ENCODE assay signal across 22 cellular contexts in genomic region chr18:79598885-79599175, GRCh38.
DNase-seq lines count a peak whose midpoint lies in the region; ATAC-seq, FAIRE-seq and TF ChIP-seq lines count a peak whose summit lies in the region.
"Had no signal": no experiment of that assay in that cellular context is flagged by ENCODE, and none has a peak within 500 bp of the region (broad histone marks: within the 10 kb centered on the region; RNA-seq: fewer than 3 reads in every experiment).

No MANE protein-coding gene starts in this region.

- no peaks in the 10 kb centered on the region for H4K20me1 ChIP-seq in HepG2 (ENCODE audit: insufficient read depth, low read length)

- no peak overlapping the region for H3K4me2 ChIP-seq in HepG2 (ENCODE audit: low read depth, low read length)
- no peak overlapping the region for H3K4me2 ChIP-seq in neuronal stem cell (ENCODE audit: insufficient read depth, low read length, poor library complexity, severe bottlenecking)
- H3K4me2 ChIP-seq: GM23338 had no signal

- H3K9ac ChIP-seq in HepG2 (ENCODE audit: insufficient read depth, low read depth, low read length), result no peak overlapping the region
- H3K9ac ChIP-seq in endodermal cell (ENCODE audit: extremely low read depth, low read length, poor library complexity, severe bottlenecking), result no peak overlapping the region
- no peak overlapping the region for H3K9ac ChIP-seq in neuronal stem cell (ENCODE audit: low read depth, low read length, poor library complexity)

- peak overlapping the region; percentile 60 for H2BK5ac ChIP-seq in neuronal stem cell (ENCODE audit: low read length)

- no peaks in the 10 kb centered on the region for H3K36me3 Mint-ChIP-seq in endodermal cell (ENCODE audit: low read depth)
- no peaks in the 10 kb centered on the region for H3K36me3 Mint-ChIP-seq in MCF 10A (ENCODE audit: insufficient read depth, unreplicated experiment)
- H3K36me3 Mint-ChIP-seq: CD8-positive, alpha-beta memory T cell; IgD-negative memory B cell had no signal

- no peak overlapping the region for H3K4me3 ChIP-seq in right lobe of liver
- no peak overlapping the region for H3K4me3 ChIP-seq in HepG2 (replicated peaks in 1 of 3; ENCODE audit: insufficient read depth in 1 of 3, low read depth in 2 of 3, low read length in 3 of 3)
- H3K4me3 ChIP-seq in endodermal cell (ENCODE audit: low read length), result no peak overlapping the region
- H3K4me3 ChIP-seq in neuronal stem cell (ENCODE audit: low read length in 2 of 2), result no peak overlapping the region
- no peak overlapping the region for H3K4me3 ChIP-seq in uterus
- H3K4me3 ChIP-seq: GM23338, MG63, Peyer's patch had no signal

- peak overlapping the region; percentile 59 for H2AK5ac ChIP-seq in neuronal stem cell (ENCODE audit: low read depth, low read length)

- H4K8ac ChIP-seq in neuronal stem cell (ENCODE audit: low read depth, low read length), result no peak overlapping the region

- H3K36me3 ChIP-seq in right lobe of liver (no peaks in the 10 kb centered on the region), HepG2 (replicated peaks in 1 of 2; ENCODE audit: control insufficient read depth in 1 of 2, insufficient read depth in 2 of 2, low read length in 2 of 2) (no peaks in the 10 kb centered on the region), endodermal cell (ENCODE audit: control insufficient read depth, insufficient read depth, low read length) (no peaks in the 10 kb centered on the region), neuronal stem cell (replicated peaks in 1 of 2; ENCODE audit: control insufficient read depth in 2 of 2, insufficient read depth in 2 of 2, low read length in 2 of 2) (no peaks in the 10 kb centered on the region), uterus (no peaks in the 10 kb centered on the region)
- H3K36me3 ChIP-seq: MG63, Peyer's patch had no signal

- H3K27me3 Mint-ChIP-seq in endodermal cell (ENCODE audit: insufficient read depth) (peaks cover 1% of the 10 kb centered on the region), MCF 10A (ENCODE audit: insufficient read depth, unreplicated experiment) (no peaks in the 10 kb centered on the region)

- peak overlapping the region; percentile 84 for H3K18ac ChIP-seq in neuronal stem cell (ENCODE audit: low read length)

- H2BK120ac ChIP-seq in neuronal stem cell (ENCODE audit: low read depth, low read length), result no peak overlapping the region

- no peaks in the 10 kb centered on the region for H3K79me1 ChIP-seq in neuronal stem cell (ENCODE audit: low read depth, low read length)

- FAIRE-seq in HepG2 (lab: Jason Lieb, UNC), result no peak
- FAIRE-seq: GM12892, GM18507, HTR-8/SVneo had no signal

- no peak for TF ChIP-seq CTCF in right lobe of liver (IDR thresholded peaks at IDR 0.05)
- TF ChIP-seq CTCF in HepG2 (CRISPR knock-in tag; IDR thresholded peaks at IDR 0.05), result no peak
- TF ChIP-seq CTCF in endodermal cell (conservative IDR thresholded peaks at IDR 0.05), result no peak
- no peak for TF ChIP-seq CTCF in MCF 10A (IDR thresholded peaks at IDR 0.05; ENCODE audit: unreplicated experiment)
- TF ChIP-seq CTCF in uterus (IDR thresholded peaks at IDR 0.05), result no peak

- CTCF ChIA-PET in HepG2 (lab: Yijun Ruan, JAX; ENCODE audit: low intra/inter-chr PET ratio, low total read pairs), result no interaction called here
- CTCF ChIA-PET in MCF 10A (lab: Yijun Ruan, JAX), result no interaction called here

- no peaks in the 10 kb centered on the region for H3K79me2 ChIP-seq in HepG2 (ENCODE audit: insufficient read depth, low read length)

- peak; percentile 8 to 27 (median 9) for DNase-seq in right lobe of liver
- DNase-seq in HepG2 (ENCODE audit: low spot score), result no peak
- DNase-seq in endodermal cell, result no peak
- DNase-seq in neuronal stem cell (ENCODE audit: low spot score), result no peak
- no peak for DNase-seq in MCF 10A (ENCODE audit: unreplicated experiment)
- DNase-seq in uterus, result no peak
- no peak for DNase-seq in AG08396 (ENCODE audit: low spot score)
- DNase-seq: C1 segment of cervical spinal cord, DMS53, Karpas-422, NCI-H1048, NCI-H1436 treated with DMSO at 0.1 percent for 48 hours, NCI-H2029, SHP77 treated with DMSO at 0.1 percent for 48 hours had no signal

- TF ChIP-seq RAD21 in HepG2 (CRISPR knock-in tag; IDR thresholded peaks at IDR 0.05), result no peak

- H2BK12ac ChIP-seq in neuronal stem cell (ENCODE audit: low read length), result peak overlapping the region; percentile 46

- H2AFZ ChIP-seq in HepG2 (ENCODE audit: low read length) (no peak overlapping the region), neuronal stem cell (ENCODE audit: low read length) (no peak overlapping the region)
- H2AFZ ChIP-seq: GM23338 had no signal

- H3K14ac ChIP-seq in neuronal stem cell (ENCODE audit: low read length), result no peak overlapping the region

- POLR2A ChIA-PET in HepG2 (lab: Yijun Ruan, JAX) (no interaction called here), MCF 10A (lab: Yijun Ruan, JAX) (no interaction called here)

- H3K9me3 ChIP-seq in right lobe of liver (no peaks in the 10 kb centered on the region), HepG2 (ENCODE audit: low read length) (no peaks in the 10 kb centered on the region), endodermal cell (ENCODE audit: control insufficient read depth, low read length) (no peaks in the 10 kb centered on the region), neuronal stem cell (replicated peaks in 1 of 2; ENCODE audit: control insufficient read depth in 2 of 2, insufficient read depth in 1 of 2, low read depth in 1 of 2, low read length in 2 of 2) (no peaks in the 10 kb centered on the region), uterus (no peaks in the 10 kb centered on the region)
- H3K9me3 ChIP-seq: MG63, Peyer's patch had no signal

- peak overlapping the region; percentile 2 for H2BK15ac ChIP-seq in neuronal stem cell (ENCODE audit: low read length)

- TF ChIP-seq EP300 in HepG2 (IDR thresholded peaks at IDR 0.05; ENCODE audit: low read depth in 2 of 2, low read length in 2 of 2) (no peak), HepG2 (CRISPR knock-in tag; IDR thresholded peaks at IDR 0.05; ENCODE audit: borderline replicate concordance) (no peak)

- no peak overlapping the region for H4K91ac ChIP-seq in neuronal stem cell (ENCODE audit: low read depth, low read length, poor library complexity)

- H3K27me3 ChIP-seq in right lobe of liver (no peaks in the 10 kb centered on the region), HepG2 (ENCODE audit: control insufficient read depth in 1 of 2, insufficient read depth in 2 of 2, low read length in 2 of 2) (peaks cover 14 to 53% of the 10 kb centered on the region in 2 experiments; a peak in 4 of 5 replicates), endodermal cell (ENCODE audit: control insufficient read depth, insufficient read depth, low read length, poor library complexity, severe bottlenecking) (no peaks in the 10 kb centered on the region), neuronal stem cell (ENCODE audit: control insufficient read depth in 3 of 3, insufficient read depth in 3 of 3, low read depth in 1 of 3, low read length in 3 of 3) (peaks cover 0 to 22% (median 2%) of the 10 kb centered on the region in 3 experiments), uterus (no peaks in the 10 kb centered on the region)
- H3K27me3 ChIP-seq: Peyer's patch had no signal

- no peaks in the 10 kb centered on the region for H3K4me1 ChIP-seq in right lobe of liver
- H3K4me1 ChIP-seq in HepG2 (ENCODE audit: insufficient read depth, low read length), result no peaks in the 10 kb centered on the region
- H3K4me1 ChIP-seq in endodermal cell (ENCODE audit: control insufficient read depth, insufficient read depth, low read length), result peaks cover 6% of the 10 kb centered on the region
- H3K4me1 ChIP-seq in neuronal stem cell (ENCODE audit: control insufficient read depth in 2 of 2, insufficient read depth in 1 of 2, low read depth in 1 of 2, low read length in 2 of 2), result peaks cover 0 to 15% of the 10 kb centered on the region in 2 donors
- no peaks in the 10 kb centered on the region for H3K4me1 ChIP-seq in uterus
- H3K4me1 ChIP-seq: Peyer's patch had no signal

- H3K4me3 Mint-ChIP-seq in endodermal cell (no peak overlapping the region), MCF 10A (ENCODE audit: unreplicated experiment) (no peak overlapping the region)
- H3K4me3 Mint-ChIP-seq: CD8-positive, alpha-beta memory T cell; GM23338; IgD-negative memory B cell had no signal

- no peak overlapping the region for H3K27ac ChIP-seq in right lobe of liver
- H3K27ac ChIP-seq in HepG2 (ENCODE audit: extremely low read length, insufficient read depth, low read length), result no peak overlapping the region
- H3K27ac ChIP-seq in endodermal cell (ENCODE audit: low read depth, low read length), result no peak overlapping the region
- no peak overlapping the region for H3K27ac ChIP-seq in neuronal stem cell (replicated peaks; ENCODE audit: low read length)
- H3K27ac ChIP-seq in uterus, result no peak overlapping the region
- H3K27ac ChIP-seq: Peyer's patch had no signal

- WGBS in right lobe of liver (ENCODE audit: insufficient coverage, low coverage, low lambda C conversion rate, missing lambda C conversion rate), result 11% methylated on average over 1 of the region's 10 CpGs
- 3% methylated on average over 10 of the region's 10 CpGs for WGBS in HepG2 (ENCODE audit: low lambda C conversion rate)
- WGBS in endodermal cell (ENCODE audit: insufficient coverage in 1 of 2, insufficient read length in 1 of 2), 2 experiments, result 89 to 91% methylated on average over 8 to 10 of the region's 10 CpGs
- WGBS in neuronal stem cell (ENCODE audit: extremely low coverage in 2 of 2, insufficient read length in 2 of 2, insufficient replicate concordance in 1 of 2), 2 donors, result no CpG with 5 or more reads among the region's 10 CpGs

- H3K23ac ChIP-seq in neuronal stem cell (ENCODE audit: low read depth, low read length, poor library complexity), result no peak overlapping the region

- H3K4ac ChIP-seq in neuronal stem cell (ENCODE audit: low read length), result no peak overlapping the region

- in situ Hi-C loops in HepG2 (cut with HindIII; ENCODE audit: extremely low pct_ligation_motif_present, low pct_unique_long_range_greater_than_20kb), result no loop called here

- intact Hi-C loops in right lobe of liver (cut with DNase I) (no loop called here), HepG2 (cut with micrococcal nuclease; ENCODE audit: unreplicated experiment) (no loop called here), MCF 10A (cut with micrococcal nuclease) (no loop called here), uterus (cut with DNase I; ENCODE audit: low total_unique reads) (no loop called here)

- H3K27ac Mint-ChIP-seq in endodermal cell, result peak overlapping the region; percentile 66
- H3K27ac Mint-ChIP-seq in MCF 10A (ENCODE audit: low read depth, unreplicated experiment), result no peak overlapping the region
- H3K27ac Mint-ChIP-seq: CD8-positive, alpha-beta memory T cell; GM23338; IgD-negative memory B cell had no signal

- peaks cover 42% of the 10 kb centered on the region for H3K4me1 Mint-ChIP-seq in endodermal cell
- H3K4me1 Mint-ChIP-seq in MCF 10A (ENCODE audit: insufficient read depth, unreplicated experiment), result no peaks in the 10 kb centered on the region
- H3K4me1 Mint-ChIP-seq: CD8-positive, alpha-beta memory T cell; IgD-negative memory B cell had no signal

- no peaks in the 10 kb centered on the region for H3K9me3 Mint-ChIP-seq in endodermal cell
- H3K9me3 Mint-ChIP-seq in MCF 10A (ENCODE audit: unreplicated experiment), result peaks cover 31% of the 10 kb centered on the region
- H3K9me3 Mint-ChIP-seq: CD8-positive, alpha-beta memory T cell; GM23338; IgD-negative memory B cell had no signal

- ATAC-seq in right lobe of liver (no peak), HepG2 (no peak)

- BruUV-seq in HepG2 (replicated peaks; lab: Mats Ljungman, UMichigan) (no TSS peak), MCF 10A (replicated peaks; lab: Mats Ljungman, UMichigan) (no TSS peak)

- TF ChIP-seq POLR2A in right lobe of liver (IDR thresholded peaks at IDR 0.05), result no peak
- TF ChIP-seq POLR2A in HepG2 (IDR thresholded peaks at IDR 0.05; ENCODE audit: insufficient read depth in 1 of 2, low read depth in 2 of 2, low read length in 2 of 2), result no peak
- no peak for TF ChIP-seq POLR2A in uterus (IDR thresholded peaks at IDR 0.05)

Comparison
In these comparisons a context has a peak if more than half of its experiments do, and no peak if none do; other contexts are left out.
1. DNase-seq: peak in right lobe of liver (3 of 3); none in HepG2 (single experiment), endodermal cell (single experiment), neuronal stem cell (single experiment), MCF 10A (single experiment), uterus (0 of 2) and AG08396 (single experiment).